22 cellular contexts compared by ENCODE assay signal in the genomic region with DNA sequence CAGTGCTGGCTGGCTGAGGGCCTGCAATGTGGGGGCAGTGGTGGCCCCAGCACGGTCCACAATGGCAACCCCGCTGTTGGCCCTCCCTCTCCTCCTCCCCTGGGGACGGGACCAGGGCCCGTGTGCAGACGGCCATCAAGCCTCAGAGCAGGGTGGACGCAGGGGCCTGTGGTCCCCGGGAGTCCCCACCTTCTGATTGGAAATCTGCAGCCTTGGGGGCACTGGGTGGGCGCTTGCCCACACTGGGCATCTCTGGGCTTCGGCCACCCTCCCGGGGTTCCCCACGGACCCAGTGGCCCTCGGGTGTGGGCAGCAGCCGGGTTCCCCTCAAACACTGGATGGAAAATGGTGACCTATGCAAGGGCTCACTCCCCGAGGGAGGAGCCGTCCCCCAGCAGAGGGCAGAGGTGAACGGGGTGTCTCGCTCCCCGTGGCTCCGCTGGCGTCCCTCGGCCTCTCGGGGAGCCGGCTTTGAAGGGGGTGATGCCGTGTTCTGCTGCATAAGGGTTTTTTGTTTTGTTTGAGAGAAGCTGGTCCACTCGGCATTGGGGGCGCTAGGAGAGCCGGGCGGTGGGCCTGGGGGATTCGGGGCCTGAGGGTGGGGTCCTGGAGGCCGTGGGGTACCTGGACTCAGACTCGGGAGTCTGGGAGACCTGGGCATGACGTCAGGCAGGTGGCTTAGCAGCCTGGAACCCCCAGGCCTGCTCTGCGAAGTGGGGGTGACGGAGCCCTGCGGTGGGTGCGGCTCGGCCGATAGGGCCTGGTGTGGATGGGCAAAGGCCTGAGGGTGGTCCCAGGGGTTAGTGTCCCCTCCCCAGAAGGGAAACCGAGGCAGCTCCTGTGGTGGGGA. TPM values are rescaled to one million over a fixed set of nuclear protein-coding genes. Genes with fewer than 3 reads are reported as not detected.
"Had no signal": no experiment of that assay in that cellular context is flagged by ENCODE, and none has a peak within 500 bp of the region (broad histone marks: within the 10 kb centered on the region; RNA-seq: fewer than 3 reads in every experiment).

No MANE protein-coding gene starts in this region.

- DNase-seq: activated CD4-positive, alpha-beta T cell treated with anti-CD3 and anti-CD28 coated beads for 4 hours; activated CD8-positive, alpha-beta memory T cell treated with anti-CD3 and anti-CD28 coated beads, Interleukin-2, amount 50 U/mL, for 4 hours; activated CD8-positive, alpha-beta T cell treated with anti-CD3 and anti-CD28 coated beads for 36 hours; activated gamma-delta T cell treated with Interleukin-2 at 50 U/mL for 16 hours; activated T-cell treated with anti-CD3 and anti-CD28 coated beads, Interleukin-2, amount 50 U/mL, for 48 hours; amniotic stem cell; central memory CD4-positive, alpha-beta T cell; colonic mucosa; left ventricle myocardium inferior; naive thymus-derived CD8-positive, alpha-beta T cell; occipital lobe; right cardiac atrium; small intestine; stimulated activated CD4-positive, alpha-beta T cell treated with anti-CD3 and anti-CD28 coated beads, Interleukin-4, amount 100 ng/mL, for 24 hours; stimulated activated naive CD8-positive, alpha-beta T cell treated with anti-CD3 and anti-CD28 coated beads, Interleukin-15, Interleukin-2, amounts not matched to agents 100 U/mL and 50 U/mL, for 24 hours; T-helper 17 cell had no signal

- H3K27ac Mint-ChIP-seq: activated CD8-positive, alpha-beta T cell treated with anti-CD3 and anti-CD28 coated beads for 36 hours; activated naive CD8-positive, alpha-beta T cell; naive thymus-derived CD8-positive, alpha-beta T cell; progenitor cell of endocrine pancreas; T-helper 17 cell had no signal

- H3K27ac ChIP-seq: esophagus muscularis mucosa, left ventricle myocardium inferior, suprapubic skin had no signal

- ATAC-seq: activated CD8-positive, alpha-beta T cell treated with anti-CD3 and anti-CD28 coated beads for 36 hours; naive thymus-derived CD8-positive, alpha-beta T cell; right cardiac atrium; T-helper 17 cell had no signal

- H3K4me3 ChIP-seq: esophagus muscularis mucosa, hepatocyte, left ventricle myocardium inferior, suprapubic skin had no signal

- H3K4me3 Mint-ChIP-seq: activated CD8-positive, alpha-beta T cell treated with anti-CD3 and anti-CD28 coated beads for 36 hours; activated naive CD8-positive, alpha-beta T cell; naive thymus-derived CD8-positive, alpha-beta T cell; T-helper 17 cell had no signal

- H3K9me3 Mint-ChIP-seq: activated CD8-positive, alpha-beta T cell treated with anti-CD3 and anti-CD28 coated beads for 36 hours; naive thymus-derived CD8-positive, alpha-beta T cell had no signal

- FAIRE-seq: keratinocyte, small intestine had no signal

- H3K9me3 ChIP-seq: colonic mucosa, esophagus muscularis mucosa, left ventricle myocardium inferior, suprapubic skin had no signal

- H3K36me3 Mint-ChIP-seq: activated naive CD8-positive, alpha-beta T cell had no signal

- H3K36me3 ChIP-seq: colonic mucosa, esophagus muscularis mucosa, left ventricle myocardium inferior, suprapubic skin had no signal

- H2AFZ ChIP-seq: hepatocyte had no signal

RNA-seq across cellular contexts. Expression of gene EFNA2, which starts 3.9 kb away (rescaled TPM):
- total RNA-seq: activated CD8-positive, alpha-beta T cell treated with anti-CD3 and anti-CD28 coated beads for 36 hours; esophagus muscularis mucosa; left ventricle myocardium inferior; naive thymus-derived CD8-positive, alpha-beta T cell; right cardiac atrium; suprapubic skin; T-helper 17 cell had no signal
- polyA plus RNA-seq: keratinocyte; naive thymus-derived CD8-positive, alpha-beta T cell; right cardiac atrium had no signal
